Comparison of ENCODE assay signal across 22 cellular contexts in the genomic region with DNA sequence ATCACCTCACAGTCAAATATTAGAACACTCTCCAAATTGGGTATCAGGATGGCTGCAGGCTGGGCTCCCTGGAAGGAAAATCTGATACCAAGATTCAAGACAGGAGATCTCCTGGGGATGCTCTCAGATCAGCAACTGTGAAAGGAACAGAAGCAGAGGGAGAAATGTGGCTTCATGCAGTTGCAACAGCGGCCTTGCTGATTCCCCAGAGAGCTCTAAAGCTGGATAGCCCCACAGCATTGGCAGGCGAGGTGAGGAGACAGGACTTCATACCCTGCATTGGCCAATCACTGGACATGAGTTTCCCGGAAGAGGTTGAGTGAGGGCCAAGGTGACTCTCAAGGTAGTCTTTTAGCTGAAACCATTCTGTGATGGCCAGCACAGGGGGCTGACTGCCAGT.
"Had no signal": no experiment of that assay in that cellular context is flagged by ENCODE, and none has a peak within 500 bp of the region (broad histone marks: within the 10 kb centered on the region; RNA-seq: fewer than 3 reads in every experiment).

No MANE protein-coding gene starts in this region.

- H3K4me2 ChIP-seq: KMS-11, PC-9 had no signal

- H3K4me3 ChIP-seq: MG63, PC-9 had no signal

- H3K9me3 ChIP-seq: MG63 had no signal

- H3K27ac ChIP-seq: KMS-11, PC-9 had no signal

- DNase-seq: activated B cell treated with CpG ODN at 0.5 μM for 24 hours; activated CD4-positive, alpha-beta memory T cell treated with anti-CD3 and anti-CD28 coated beads for 36 hours; activated CD4-positive, alpha-beta T cell treated with anti-CD3 and anti-CD28 coated beads, Interleukin-2, amount 10 ng/mL, durations not matched to agents 7 days and 5 days; activated CD8-positive, alpha-beta memory T cell treated with anti-CD3 and anti-CD28 coated beads for 24 hours; activated naive CD4-positive, alpha-beta T cell treated with anti-CD3 and anti-CD28 coated beads, Interleukin-2, amount 50 U/mL, for 16 hours; amniotic stem cell; MG63; MV-4-11; NCI-H1105; NCI-H1436; NCI-H1694 treated with DMSO at 0.1 percent for 48 hours; NCI-H2081; NCI-H510A treated with DMSO at 0.1 percent for 48 hours; NCI-H69; PC-9; SIG-M5; T-cell; T-helper 2 cell; T1000 had no signal

- H3K9me3 Mint-ChIP-seq: activated B cell treated with CpG ODN at 0.5 μM for 24 hours; activated CD4-positive, alpha-beta memory T cell treated with anti-CD3 and anti-CD28 coated beads for 36 hours; activated CD4-positive, alpha-beta T cell treated with anti-CD3 and anti-CD28 coated beads, Interleukin-2, amount 10 ng/mL, durations not matched to agents 7 days and 5 days; central memory CD8-positive, alpha-beta T cell; T-cell had no signal

- H3K9ac ChIP-seq: KMS-11 had no signal

- H3K27me3 ChIP-seq: MG63 had no signal

- H3K4me3 Mint-ChIP-seq: activated B cell treated with CpG ODN at 0.5 μM for 24 hours; activated CD4-positive, alpha-beta memory T cell treated with anti-CD3 and anti-CD28 coated beads for 36 hours; activated CD4-positive, alpha-beta T cell treated with anti-CD3 and anti-CD28 coated beads, Interleukin-2, amount 10 ng/mL, durations not matched to agents 7 days and 5 days; brain; central memory CD8-positive, alpha-beta T cell; T-cell had no signal

- ATAC-seq: T-cell had no signal

- H3K36me3 ChIP-seq: MG63 had no signal

- H3K4me1 Mint-ChIP-seq: activated CD4-positive, alpha-beta T cell treated with anti-CD3 and anti-CD28 coated beads, Interleukin-2, amount 10 ng/mL, durations not matched to agents 7 days and 5 days; brain; central memory CD8-positive, alpha-beta T cell had no signal

- H3K27ac Mint-ChIP-seq: activated B cell treated with CpG ODN at 0.5 μM for 24 hours; activated CD4-positive, alpha-beta memory T cell treated with anti-CD3 and anti-CD28 coated beads for 36 hours; activated CD4-positive, alpha-beta T cell treated with anti-CD3 and anti-CD28 coated beads, Interleukin-2, amount 10 ng/mL, durations not matched to agents 7 days and 5 days; brain; T-cell had no signal

- H3K36me3 Mint-ChIP-seq: activated CD4-positive, alpha-beta memory T cell treated with anti-CD3 and anti-CD28 coated beads for 36 hours; brain; T-cell had no signal

- H3K27me3 Mint-ChIP-seq: activated B cell treated with CpG ODN at 0.5 μM for 24 hours; activated CD4-positive, alpha-beta memory T cell treated with anti-CD3 and anti-CD28 coated beads for 36 hours; activated CD4-positive, alpha-beta T cell treated with anti-CD3 and anti-CD28 coated beads, Interleukin-2, amount 10 ng/mL, durations not matched to agents 7 days and 5 days; central memory CD8-positive, alpha-beta T cell; T-cell had no signal
